24 cellular contexts compared by ENCODE assay signal in the genomic region with DNA sequence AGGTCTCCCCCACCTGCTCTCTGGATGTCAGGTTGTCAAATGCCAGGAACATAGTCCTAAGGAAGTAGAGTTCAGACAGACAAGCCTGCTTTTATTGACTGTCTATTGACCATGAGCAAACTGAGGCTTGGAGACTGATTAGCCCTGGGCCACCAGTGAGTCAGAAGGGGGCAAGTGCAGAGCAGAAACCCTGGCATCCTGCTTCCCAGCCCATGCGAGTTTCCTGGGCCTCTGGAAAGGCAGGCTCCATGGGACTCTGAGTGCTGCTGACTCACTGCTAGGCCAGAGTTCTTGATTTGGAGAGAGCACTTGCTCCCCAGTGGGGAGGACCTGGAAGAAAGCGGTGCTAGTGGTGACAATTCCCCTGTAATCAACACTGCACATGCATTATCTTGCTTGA. TPM values are rescaled to one million over a fixed set of nuclear protein-coding genes. Genes with fewer than 3 reads are reported as not detected.
DNase-seq lines count a peak whose midpoint lies in the region; ATAC-seq, FAIRE-seq and TF ChIP-seq lines count a peak whose summit lies in the region.
"Had no signal": no experiment of that assay in that cellular context is flagged by ENCODE, and none has a peak within 500 bp of the region (broad histone marks: within the 10 kb centered on the region; RNA-seq: fewer than 3 reads in every experiment).

No MANE protein-coding gene starts in this region.

- no peaks in the 10 kb centered on the region for H3K9me3 Mint-ChIP-seq in HFFc6
- H3K9me3 Mint-ChIP-seq: activated naive CD8-positive, alpha-beta T cell treated with anti-CD3 and anti-CD28 coated beads for 36 hours; activated T-helper 1 cell treated with anti-CD3 and anti-CD28 coated beads, Interleukin-12 subunit alpha, Interleukin-12 subunit beta, Interleukin-2, Interleukin-4 antibody, amounts not matched to agents 30 ng/mL and 10 ng/mL and 1 ng/mL, durations not matched to agents 14 hours and 24 hours and 36 hours; stimulated activated effector memory CD8-positive, alpha-beta T cell treated with anti-CD3 and anti-CD28 coated beads, Interleukin-12 subunit alpha, Interleukin-12 subunit beta, amount 100 ng/mL, for 72 hours had no signal

- no peak overlapping the region for H3K4me3 Mint-ChIP-seq in HFFc6
- H3K4me3 Mint-ChIP-seq: activated naive CD8-positive, alpha-beta T cell treated with anti-CD3 and anti-CD28 coated beads for 36 hours; activated T-helper 1 cell treated with anti-CD3 and anti-CD28 coated beads, Interleukin-12 subunit alpha, Interleukin-12 subunit beta, Interleukin-2, Interleukin-4 antibody, amounts not matched to agents 30 ng/mL and 10 ng/mL and 1 ng/mL, durations not matched to agents 14 hours and 24 hours and 36 hours; stimulated activated effector memory CD8-positive, alpha-beta T cell treated with anti-CD3 and anti-CD28 coated beads, Interleukin-12 subunit alpha, Interleukin-12 subunit beta, amount 100 ng/mL, for 72 hours had no signal

- H4K20me1 ChIP-seq in K562 (replicated peaks; ENCODE audit: control insufficient read depth, insufficient read depth, low read length) = no peaks in the 10 kb centered on the region

- H3K4me1 Mint-ChIP-seq in HFFc6 (ENCODE audit: low read depth) = peaks cover 51% of the 10 kb centered on the region

- no peak for TF ChIP-seq POLR2A in K562 (conservative IDR thresholded peaks at IDR 0.05)

- in situ Hi-C loops in K562 (cut with MboI) = no loop called here

- H3K9me3 ChIP-seq in K562 (replicated peaks; ENCODE audit: control insufficient read depth, insufficient read depth, low read depth, low read length) (no peaks in the 10 kb centered on the region), small intestine (ENCODE audit: control insufficient read depth, low read depth) (no peaks in the 10 kb centered on the region), tibial artery (no peaks in the 10 kb centered on the region)
- H3K9me3 ChIP-seq: left lung, neutrophil, SK-N-SH had no signal

- DNase-seq in HFFc6 (peak; percentile 38), K562 (ENCODE audit: extremely low read depth in 1 of 4, low spot score in 3 of 4) (peak in 1 of 4 experiments; percentile 38), iris pigment epithelial cell (ENCODE audit: low read depth) (peak; percentile 28), small intestine (peak; percentile 77), NOMO-1 treated with dmso at 0.1 percent for 144 hours (lab: John Stamatoyannopoulos, UW; ENCODE audit: unreplicated experiment) (no peak), tibial artery (no peak), NCI-H2171 (lab: John Stamatoyannopoulos, UW) (no peak), GF-D8 (lab: John Stamatoyannopoulos, UW) (no peak)
- DNase-seq: activated CD4-positive, CD25-positive, alpha-beta regulatory T cell treated with anti-CD3 and anti-CD28 coated beads, Interleukin-2, amount 50 U/mL, for 72 hours; activated naive CD8-positive, alpha-beta T cell treated with anti-CD3 and anti-CD28 coated beads for 36 hours; COR-L47; GOT3; NCI-H1436 treated with DMSO at 0.1 percent for 48 hours; NCI-H2171 treated with DMSO at 0.1 percent for 48 hours; retina; SK-N-SH; T-helper 9 cell had no signal

- H3K27ac Mint-ChIP-seq in HFFc6 = no peak overlapping the region
- H3K27ac Mint-ChIP-seq: activated naive CD8-positive, alpha-beta T cell treated with anti-CD3 and anti-CD28 coated beads for 36 hours; activated T-helper 1 cell treated with anti-CD3 and anti-CD28 coated beads, Interleukin-12 subunit alpha, Interleukin-12 subunit beta, Interleukin-2, Interleukin-4 antibody, amounts not matched to agents 30 ng/mL and 10 ng/mL and 1 ng/mL, durations not matched to agents 14 hours and 24 hours and 36 hours; stimulated activated effector memory CD8-positive, alpha-beta T cell treated with anti-CD3 and anti-CD28 coated beads, Interleukin-12 subunit alpha, Interleukin-12 subunit beta, amount 100 ng/mL, for 72 hours had no signal

- 40% methylated on average over 2 of the region's 2 CpGs for WGBS in K562 (ENCODE audit: insufficient coverage, low coverage, missing lambda C conversion rate)
- 56 to 79% (median 63%) methylated on average over 2 of the region's 2 CpGs for WGBS in small intestine, 3 donors

- peak overlapping the region; percentile 58 for H2AFZ ChIP-seq in K562 (ENCODE audit: low read depth, low read length)

- H3K4me1 ChIP-seq in K562 (replicated peaks in 1 of 2; ENCODE audit: control insufficient read depth in 2 of 2, insufficient read depth in 2 of 2, low read length in 2 of 2) (peaks cover 13 to 15% of the 10 kb centered on the region in 2 experiments; a peak in 4 of 5 replicates), small intestine (ENCODE audit: control insufficient read depth in 2 of 2, insufficient read depth in 1 of 2, low read depth in 1 of 2, low read length in 1 of 2) (peaks cover 0 to 4% of the 10 kb centered on the region in 2 donors), tibial artery (peaks cover 0 to 29% (median 15%) of the 10 kb centered on the region in 4 donors)

- ATAC-seq in K562 = no peak
- ATAC-seq: left lung; stimulated activated effector memory CD8-positive, alpha-beta T cell treated with anti-CD3 and anti-CD28 coated beads, Interleukin-12 subunit alpha, Interleukin-12 subunit beta, amount 100 ng/mL, for 72 hours had no signal

- H3K36me3 ChIP-seq in K562 (ENCODE audit: control insufficient read depth, insufficient read depth, low read length) = no peaks in the 10 kb centered on the region
- H3K36me3 ChIP-seq in small intestine (ENCODE audit: control insufficient read depth in 2 of 2, insufficient read depth in 2 of 2, low read length in 2 of 2) = no peaks in the 10 kb centered on the region
- H3K36me3 ChIP-seq in tibial artery = no peaks in the 10 kb centered on the region
- H3K36me3 ChIP-seq: left lung, neutrophil had no signal

- no peaks in the 10 kb centered on the region for H3K9me1 ChIP-seq in K562 (ENCODE audit: control insufficient read depth, insufficient read depth, low read length)

- CTCF ChIA-PET in K562 (lab: Yijun Ruan, JAX; ENCODE audit: low intra/inter-chr PET ratio) = no interaction called here

- H3K36me3 Mint-ChIP-seq in HFFc6 (ENCODE audit: low read depth) = peaks cover 2% of the 10 kb centered on the region; the same call in 1 of the 2 replicates
- H3K36me3 Mint-ChIP-seq: activated naive CD8-positive, alpha-beta T cell treated with anti-CD3 and anti-CD28 coated beads for 36 hours had no signal

- no peak for TF ChIP-seq EP300 in K562 (IDR thresholded peaks at IDR 0.05; ENCODE audit: low read length)

- H3K4me2 ChIP-seq in K562 (ENCODE audit: insufficient read depth, low read length) = no peak overlapping the region
- H3K4me2 ChIP-seq: SK-N-SH had no signal

- no TSS peak for BruUV-seq in K562 (replicated peaks; lab: Mats Ljungman, UMichigan)

- H3K27ac ChIP-seq in K562 (ENCODE audit: extremely low read depth, low read depth, low read length) (no peak overlapping the region), small intestine (ENCODE audit: low read depth in 1 of 2, low read length in 1 of 2) (peak overlapping the region; percentile 27 to 50), tibial artery (no peak overlapping the region)
- H3K27ac ChIP-seq: left lung, neutrophil had no signal

- FAIRE-seq in K562 (lab: Jason Lieb, UNC) = no peak
- no peak for FAIRE-seq in small intestine (lab: Jason Lieb, UNC)
- FAIRE-seq: GM19239, RCC 7860 had no signal

- H3K4me3 ChIP-seq in K562 = no peak overlapping the region
- H3K4me3 ChIP-seq in small intestine (ENCODE audit: low read depth in 1 of 2, low read length in 2 of 2) = no peak overlapping the region
- H3K4me3 ChIP-seq in tibial artery = no peak overlapping the region
- H3K4me3 ChIP-seq: left lung had no signal

- intact Hi-C loops in K562 (cut with micrococcal nuclease) (no loop called here), tibial artery (cut with DNase I; ENCODE audit: low total_unique reads) (loop anchor here (5.0 kb wide), 2 partner anchors 47 to 87 kb away; a partner anchor contains a TSS)

- H3K9ac ChIP-seq in K562 (ENCODE audit: insufficient read depth in 1 of 2, low read depth in 2 of 2, low read length in 2 of 2) = peak overlapping the region in 1 of 2 experiments; percentile 74; a peak in 1 of 4 replicates
- H3K9ac ChIP-seq: SK-N-SH had no signal

- no peaks in the 10 kb centered on the region for H3K27me3 ChIP-seq in K562 (ENCODE audit: control insufficient read depth in 2 of 2, insufficient read depth in 2 of 2, low read length in 2 of 2)
- H3K27me3 ChIP-seq in small intestine (ENCODE audit: control insufficient read depth in 2 of 2, insufficient read depth in 2 of 2, low read length in 2 of 2) = no peaks in the 10 kb centered on the region
- H3K27me3 ChIP-seq in tibial artery = no peaks in the 10 kb centered on the region
- H3K27me3 ChIP-seq: left lung had no signal

- peaks cover 1% of the 10 kb centered on the region for H3K27me3 Mint-ChIP-seq in HFFc6 (ENCODE audit: insufficient read depth)

- H3K79me2 ChIP-seq in K562 (ENCODE audit: control insufficient read depth, insufficient read depth, low read length) = no peaks in the 10 kb centered on the region

- TF ChIP-seq CTCF in HFFc6 (IDR thresholded peaks at IDR 0.05) (no peak), K562 (IDR thresholded peaks at IDR 0.05 in 2 of 3, conservative IDR thresholded peaks at IDR 0.05 in 1 of 3; ENCODE audit: insufficient read depth in 2 of 3, low read depth in 1 of 3, low read length in 3 of 3) (no peak), tibial artery (IDR thresholded peaks at IDR 0.05) (no peak)

- POLR2A ChIA-PET in K562 (lab: Yijun Ruan, JAX) = no interaction called here

- no peak for TF ChIP-seq RAD21 in K562 (CRISPR knock-in tag; conservative IDR thresholded peaks at IDR 0.05 in 1 of 2, IDR thresholded peaks at IDR 0.05 in 1 of 2)

RNA-seq across cellular contexts. Expression of a gene that starts 2.8 kb away (rescaled TPM):
- 10 to 100 TPM in 1 of 6 experiments, 1 to 10 TPM in 5; 5.6 to 10.2 (median 6.9) TPM for total RNA-seq in HFFc6 (2021; fragmentation: NEBNext Ultra II Directional; extraction: Animal tissue kit (Norgen Biotek cat#: 25700))
- 1.1 and 4.5 TPM in 2 replicates for total RNA-seq in K562 (2011; cell fraction: chromatin; rRNA removed; ENCODE audit: low replicate concordance)
- 1.7 and 2.3 TPM in 2 replicates for total RNA-seq in K562 (2011; cell fraction: nucleolus; rRNA removed)
- 2.2 and 3.7 TPM in 2 replicates for total RNA-seq in K562 (2011; cell fraction: nucleoplasm; rRNA removed)
- total RNA-seq in K562 (2014; rRNA removed) (0.36 and 1.4 TPM in 2 replicates), K562 (2014; rRNA removed; fragmentation: Illumina TruSeq; extraction: Trizol) (0.47 and 0.77 TPM in 2 replicates), K562 (2015; rRNA removed; fragmentation: Illumina TruSeq; extraction: Trizol) (0.65 and 0.75 TPM in 2 replicates), K562 (2021) (0.65 and 0.98 TPM in 2 replicates)
- polyA plus RNA-seq in K562 (2011; rRNA removed) (0.45 and 0.60 TPM in 2 replicates), K562 (2014; fragmentation: Illumina TruSeq; extraction: Trizol) (0.79 and 1.1 TPM in 2 replicates), K562 (2014; fragmentation: Nextera tagmentation; extraction: Ambion mirVana) (under 1 TPM; 0.11 to 0.29 TPM), K562 (2014; rRNA removed) (0.62 and 0.78 TPM in 2 replicates), small intestine (10 to 100 TPM; 10.3 to 18.1 (median 17.3) TPM)
- 0.19 and 0.27 TPM in 2 replicates for polyA plus RNA-seq in K562 (2011; cell fraction: cytosol; rRNA removed)
- 0.25 and 0.78 TPM in 2 replicates for polyA plus RNA-seq in K562 (2011; cell fraction: nucleus; rRNA removed)
- polyA plus RNA-seq in K562 (2012) = 0.47 and 0.69 TPM in 2 replicates
- 0.18 and 0.28 TPM in 2 replicates for polyA minus RNA-seq in K562 (2011; rRNA and poly(A)+ RNA removed)
- polyA minus RNA-seq in K562 (2011; cell fraction: cytosol; rRNA and poly(A)+ RNA removed) = 0.38 TPM in 1 of 2 replicates, not detected in the other
- polyA minus RNA-seq in K562 (2011; cell fraction: nucleus; rRNA and poly(A)+ RNA removed) = 0.11 and 0.67 TPM in 2 replicates

RNA-seq across cellular contexts. Expression of a gene that starts 10.8 kb away (rescaled TPM):
- total RNA-seq in HFFc6 (2021; fragmentation: NEBNext Ultra II Directional; extraction: Animal tissue kit (Norgen Biotek cat#: 25700)) = not detected
- 0.53 TPM in 1 of 2 replicates, not detected in the other for total RNA-seq in K562 (2011; cell fraction: chromatin; rRNA removed; ENCODE audit: low replicate concordance)
- 0.17 and 0.39 TPM in 2 replicates for total RNA-seq in K562 (2011; cell fraction: nucleolus; rRNA removed)
- 0.23 TPM in 1 of 2 replicates, not detected in the other for total RNA-seq in K562 (2011; cell fraction: nucleoplasm; rRNA removed)
- total RNA-seq in K562 (2014; rRNA removed) = 0.05 TPM in 1 of 2 replicates, not detected in the other
- not detected in 2 replicates for total RNA-seq in K562 (2014; rRNA removed; fragmentation: Illumina TruSeq; extraction: Trizol)
- not detected in 2 replicates for total RNA-seq in K562 (2015; rRNA removed; fragmentation: Illumina TruSeq; extraction: Trizol)
- not detected in 2 replicates for total RNA-seq in K562 (2021)
- polyA plus RNA-seq in K562 (2011; rRNA removed) = 0.13 TPM in 1 of 2 replicates, not detected in the other
- 0.03 TPM in 1 of 2 replicates, not detected in the other for polyA plus RNA-seq in K562 (2011; cell fraction: cytosol; rRNA removed)
- polyA plus RNA-seq in K562 (2011; cell fraction: nucleus; rRNA removed) = 0.17 and 0.20 TPM in 2 replicates
- 0.03 TPM in 1 of 2 replicates, not detected in the other for polyA plus RNA-seq in K562 (2012)
- polyA plus RNA-seq in K562 (2014; fragmentation: Illumina TruSeq; extraction: Trizol) = not detected in 2 replicates
- not detected for polyA plus RNA-seq in K562 (2014; fragmentation: Nextera tagmentation; extraction: Ambion mirVana)
- not detected in 2 replicates for polyA plus RNA-seq in K562 (2014; rRNA removed)
- polyA minus RNA-seq in K562 (2011; rRNA and poly(A)+ RNA removed) = not detected in 2 replicates
- polyA minus RNA-seq in K562 (2011; cell fraction: cytosol; rRNA and poly(A)+ RNA removed) = not detected in 2 replicates
- 0.11 and 0.13 TPM in 2 replicates for polyA minus RNA-seq in K562 (2011; cell fraction: nucleus; rRNA and poly(A)+ RNA removed)
- not detected for polyA plus RNA-seq in small intestine
- total RNA-seq: activated naive CD8-positive, alpha-beta T cell treated with anti-CD3 and anti-CD28 coated beads for 36 hours; activated T-helper 1 cell treated with anti-CD3 and anti-CD28 coated beads, Interleukin-12 subunit alpha, Interleukin-12 subunit beta, Interleukin-2, Interleukin-4 antibody, amounts not matched to agents 30 ng/mL and 10 ng/mL and 1 ng/mL, durations not matched to agents 14 hours and 24 hours and 36 hours; G401; left lung had no signal

RNA-seq across cellular contexts. Expression of a gene that starts 46.3 kb away (rescaled TPM):
- 10 to 100 TPM; 75.0 to 95.8 (median 89.0) TPM for total RNA-seq in HFFc6 (2021; fragmentation: NEBNext Ultra II Directional; extraction: Animal tissue kit (Norgen Biotek cat#: 25700))
- total RNA-seq in K562 (2011; cell fraction: chromatin; rRNA removed; ENCODE audit: low replicate concordance) = 29.2 and 32.1 TPM in 2 replicates
- total RNA-seq in K562 (2011; cell fraction: nucleolus; rRNA removed) = 15.8 and 17.2 TPM in 2 replicates
- 16.6 and 29.8 TPM in 2 replicates for total RNA-seq in K562 (2011; cell fraction: nucleoplasm; rRNA removed)
- total RNA-seq in K562 (2014; rRNA removed) (45.5 and 51.1 TPM in 2 replicates), K562 (2014; rRNA removed; fragmentation: Illumina TruSeq; extraction: Trizol) (75.7 and 88.5 TPM in 2 replicates), K562 (2015; rRNA removed; fragmentation: Illumina TruSeq; extraction: Trizol) (71.1 and 79.5 TPM in 2 replicates), K562 (2021) (49.3 and 50.3 TPM in 2 replicates)
- polyA plus RNA-seq in K562 (2011; rRNA removed) (78.0 and 78.2 TPM in 2 replicates), K562 (2014; fragmentation: Illumina TruSeq; extraction: Trizol) (99.3 and 119 TPM in 2 replicates), K562 (2014; fragmentation: Nextera tagmentation; extraction: Ambion mirVana) (100 to 1,000 TPM; 152 to 215 TPM), K562 (2014; rRNA removed) (70.9 and 72.6 TPM in 2 replicates), small intestine (10 to 100 TPM; 66.0 to 73.1 (median 67.6) TPM)
- 89.8 and 92.6 TPM in 2 replicates for polyA plus RNA-seq in K562 (2011; cell fraction: cytosol; rRNA removed)
- 28.5 and 34.0 TPM in 2 replicates for polyA plus RNA-seq in K562 (2011; cell fraction: nucleus; rRNA removed)
- 55.2 and 148 TPM in 2 replicates for polyA plus RNA-seq in K562 (2012)
- polyA minus RNA-seq in K562 (2011; rRNA and poly(A)+ RNA removed) = 81.1 and 111 TPM in 2 replicates
- polyA minus RNA-seq in K562 (2011; cell fraction: cytosol; rRNA and poly(A)+ RNA removed) = 29.9 and 39.3 TPM in 2 replicates
- 7.5 and 14.9 TPM in 2 replicates for polyA minus RNA-seq in K562 (2011; cell fraction: nucleus; rRNA and poly(A)+ RNA removed)

RNA-seq across cellular contexts. Expression of a gene that starts 52.4 kb away (rescaled TPM):
- 10 to 100 TPM; 35.4 to 49.7 (median 41.5) TPM for total RNA-seq in HFFc6 (2021; fragmentation: NEBNext Ultra II Directional; extraction: Animal tissue kit (Norgen Biotek cat#: 25700))
- 294 and 721 TPM in 2 replicates for total RNA-seq in K562 (2011; cell fraction: chromatin; rRNA removed; ENCODE audit: low replicate concordance)
- total RNA-seq in K562 (2011; cell fraction: nucleolus; rRNA removed) = 87.1 and 125 TPM in 2 replicates
- total RNA-seq in K562 (2011; cell fraction: nucleoplasm; rRNA removed) = 258 and 400 TPM in 2 replicates
- total RNA-seq in K562 (2014; rRNA removed) (68.1 and 75.8 TPM in 2 replicates), K562 (2014; rRNA removed; fragmentation: Illumina TruSeq; extraction: Trizol) (63.0 and 72.8 TPM in 2 replicates), K562 (2015; rRNA removed; fragmentation: Illumina TruSeq; extraction: Trizol) (73.7 and 78.7 TPM in 2 replicates), K562 (2021) (98.7 and 110 TPM in 2 replicates)
- polyA plus RNA-seq in K562 (2011; rRNA removed) (138 and 144 TPM in 2 replicates), K562 (2014; fragmentation: Illumina TruSeq; extraction: Trizol) (93.0 and 101 TPM in 2 replicates), K562 (2014; fragmentation: Nextera tagmentation; extraction: Ambion mirVana) (10 to 100 TPM; 38.9 to 39.0 TPM), K562 (2014; rRNA removed) (93.6 and 96.7 TPM in 2 replicates), small intestine (10 to 100 TPM; 44.2 to 72.7 (median 51.2) TPM)
- 62.7 and 95.2 TPM in 2 replicates for polyA plus RNA-seq in K562 (2011; cell fraction: cytosol; rRNA removed)
- polyA plus RNA-seq in K562 (2011; cell fraction: nucleus; rRNA removed) = 202 and 212 TPM in 2 replicates
- 68.5 and 82.4 TPM in 2 replicates for polyA plus RNA-seq in K562 (2012)
- polyA minus RNA-seq in K562 (2011; rRNA and poly(A)+ RNA removed) = 219 and 272 TPM in 2 replicates
- polyA minus RNA-seq in K562 (2011; cell fraction: cytosol; rRNA and poly(A)+ RNA removed) = 70.9 and 81.8 TPM in 2 replicates
- 78.9 and 124 TPM in 2 replicates for polyA minus RNA-seq in K562 (2011; cell fraction: nucleus; rRNA and poly(A)+ RNA removed)

Comparison
In these comparisons a context has a peak if more than half of its experiments do, and no peak if none do; other contexts are left out.
1. DNase-seq: peak in HFFc6 (single experiment), iris pigment epithelial cell (single experiment) and small intestine (single experiment); none in NOMO-1 treated with dmso at 0.1 percent for 144 hours (single experiment), tibial artery (0 of 2), NCI-H2171 (single experiment) and GF-D8 (single experiment).
2. H3K27ac ChIP-seq: peak in small intestine (2 of 2); none in K562 (single experiment) and tibial artery (0 of 2).